In the genomic region with DNA sequence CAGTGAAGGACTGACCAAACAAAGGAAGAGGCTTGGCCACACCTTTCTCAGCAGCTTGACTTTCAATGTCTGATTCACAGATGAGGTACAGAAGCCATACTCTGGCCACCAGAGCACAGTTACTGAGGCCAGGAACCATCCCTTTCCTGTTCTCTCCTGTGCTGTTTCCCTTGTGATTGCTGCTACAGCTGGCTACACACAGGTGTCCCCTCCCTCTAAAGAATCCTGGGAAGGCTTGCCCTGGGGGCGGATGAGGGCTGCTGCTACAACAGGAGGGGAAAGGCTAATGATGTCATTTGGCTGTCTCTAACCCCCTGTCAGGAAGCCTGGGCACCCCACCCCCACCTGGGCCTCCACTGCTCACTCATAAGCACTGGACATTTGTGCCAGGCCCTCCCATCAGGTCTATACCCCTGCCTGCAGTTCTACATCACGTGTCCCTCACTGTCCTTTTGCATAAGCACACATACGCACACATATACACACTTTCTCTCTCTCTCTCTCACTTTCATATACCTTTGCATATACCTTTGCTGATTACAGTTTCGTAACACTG, we compare ENCODE assay signal across 8 cellular contexts. TPM values are rescaled to one million over a fixed set of nuclear protein-coding genes. Genes with fewer than 3 reads are reported as not detected.
DNase-seq lines count a peak whose midpoint lies in the region; ATAC-seq and TF ChIP-seq lines count a peak whose summit lies in the region.

No MANE protein-coding gene starts in this region.

- intact Hi-C loops in dendritic cell treated with granulocyte-macrophage colony-stimulating factor and Interleukin-4, amounts not matched to agents 40 ng/mL and 50 ng/mL, for 4 days (cut with micrococcal nuclease): loop anchor here (5.0 kb wide), 1 partner anchor 33 kb away; no protein-coding TSS in a partner anchor
- intact Hi-C loops in colonic mucosa (cut with DNase I): no loop called here

- no peaks in the 10 kb centered on the region for H3K27me3 Mint-ChIP-seq in activated naive CD4-positive, alpha-beta T cell treated with anti-CD3 and anti-CD28 coated beads, Interleukin-2, amount 10 ng/mL, durations not matched to agents 7 days and 5 days
- H3K27me3 Mint-ChIP-seq in dendritic cell treated with granulocyte-macrophage colony-stimulating factor and Interleukin-4, amounts not matched to agents 40 ng/mL and 50 ng/mL, for 4 days: no peaks in the 10 kb centered on the region

- CTCF ChIA-PET in activated naive CD4-positive, alpha-beta T cell treated with anti-CD3 and anti-CD28 coated beads, Interleukin-2, amount 10 ng/mL, durations not matched to agents 7 days and 5 days (lab: Charles Lee): interaction anchor here (0.5 to 1.4 kb wide), 6 partner anchors 12 to 114 kb away, joined by 3 to 4 read pairs (median 3); no protein-coding TSS in a partner anchor

- no peaks in the 10 kb centered on the region for H3K36me3 ChIP-seq in colonic mucosa

- no peaks in the 10 kb centered on the region for H3K9me3 Mint-ChIP-seq in activated naive CD4-positive, alpha-beta T cell treated with anti-CD3 and anti-CD28 coated beads, Interleukin-2, amount 10 ng/mL, durations not matched to agents 7 days and 5 days
- H3K9me3 Mint-ChIP-seq in dendritic cell treated with granulocyte-macrophage colony-stimulating factor and Interleukin-4, amounts not matched to agents 40 ng/mL and 50 ng/mL, for 4 days: no peaks in the 10 kb centered on the region
- H3K9me3 Mint-ChIP-seq in stimulated activated effector memory CD8-positive, alpha-beta T cell treated with anti-CD3 and anti-CD28 coated beads, Interleukin-12 subunit alpha, Interleukin-12 subunit beta, amount 100 ng/mL, for 72 hours: no peaks in the 10 kb centered on the region

- H3K36me3 Mint-ChIP-seq in activated naive CD4-positive, alpha-beta T cell treated with anti-CD3 and anti-CD28 coated beads, Interleukin-2, amount 10 ng/mL, durations not matched to agents 7 days and 5 days: peaks cover 59% of the 10 kb centered on the region
- H3K36me3 Mint-ChIP-seq in dendritic cell treated with granulocyte-macrophage colony-stimulating factor and Interleukin-4, amounts not matched to agents 40 ng/mL and 50 ng/mL, for 4 days (ENCODE audit: low read depth): peaks cover 72% of the 10 kb centered on the region
- peaks cover 33% of the 10 kb centered on the region for H3K36me3 Mint-ChIP-seq in stimulated activated effector memory CD8-positive, alpha-beta T cell treated with anti-CD3 and anti-CD28 coated beads, Interleukin-12 subunit alpha, Interleukin-12 subunit beta, amount 100 ng/mL, for 72 hours

- TF ChIP-seq CTCF in colonic mucosa (IDR thresholded peaks at IDR 0.05): no peak

- H3K4me3 Mint-ChIP-seq in activated naive CD4-positive, alpha-beta T cell treated with anti-CD3 and anti-CD28 coated beads, Interleukin-2, amount 10 ng/mL, durations not matched to agents 7 days and 5 days: no peak overlapping the region
- no peak overlapping the region for H3K4me3 Mint-ChIP-seq in dendritic cell treated with granulocyte-macrophage colony-stimulating factor and Interleukin-4, amounts not matched to agents 40 ng/mL and 50 ng/mL, for 4 days
- peak overlapping the region; percentile 1 for H3K4me3 Mint-ChIP-seq in stimulated activated effector memory CD8-positive, alpha-beta T cell treated with anti-CD3 and anti-CD28 coated beads, Interleukin-12 subunit alpha, Interleukin-12 subunit beta, amount 100 ng/mL, for 72 hours

- no peak overlapping the region for H3K27ac ChIP-seq in colonic mucosa

- peaks cover 86% of the 10 kb centered on the region for H3K4me1 Mint-ChIP-seq in activated naive CD4-positive, alpha-beta T cell treated with anti-CD3 and anti-CD28 coated beads, Interleukin-2, amount 10 ng/mL, durations not matched to agents 7 days and 5 days
- peaks cover 85% of the 10 kb centered on the region for H3K4me1 Mint-ChIP-seq in dendritic cell treated with granulocyte-macrophage colony-stimulating factor and Interleukin-4, amounts not matched to agents 40 ng/mL and 50 ng/mL, for 4 days (ENCODE audit: low read depth)
- H3K4me1 Mint-ChIP-seq in stimulated activated effector memory CD8-positive, alpha-beta T cell treated with anti-CD3 and anti-CD28 coated beads, Interleukin-12 subunit alpha, Interleukin-12 subunit beta, amount 100 ng/mL, for 72 hours: peaks cover 85% of the 10 kb centered on the region

- no peaks in the 10 kb centered on the region for H3K27me3 ChIP-seq in colonic mucosa

- no peak overlapping the region for H3K4me3 ChIP-seq in colonic mucosa

- ATAC-seq in HG03460 (IDR thresholded peaks at IDR 0.05; ENCODE audit: unreplicated experiment): peak; percentile 71
- ATAC-seq in stimulated activated effector memory CD8-positive, alpha-beta T cell treated with anti-CD3 and anti-CD28 coated beads, Interleukin-12 subunit alpha, Interleukin-12 subunit beta, amount 100 ng/mL, for 72 hours: peak; percentile 19

- peaks cover 14% of the 10 kb centered on the region for H3K4me1 ChIP-seq in colonic mucosa

- H3K9me3 ChIP-seq in colonic mucosa: no peaks in the 10 kb centered on the region

- no peak for DNase-seq in activated naive CD4-positive, alpha-beta T cell treated with anti-CD3 and anti-CD28 coated beads, Interleukin-2, amount 10 ng/mL, durations not matched to agents 7 days and 5 days
- DNase-seq in activated naive CD4-positive, alpha-beta T cell treated with anti-CD3 and anti-CD28 coated beads, Interleukin-2, amount 50 U/mL, for 16 hours: no peak
- DNase-seq in stimulated activated effector memory CD8-positive, alpha-beta T cell treated with anti-CD3 and anti-CD28 coated beads, Interleukin-12 subunit alpha, Interleukin-12 subunit beta, amount 100 ng/mL, for 72 hours (ENCODE audit: low spot score in 2 of 2): no peak
- no peak for DNase-seq in colonic mucosa
- no peak for DNase-seq in stimulated activated naive CD4-positive, alpha-beta T cell treated with Interleukin-2 at 50 U/mL for 16 hours (lab: John Stamatoyannopoulos, UW)
- no peak for DNase-seq in effector CD4-positive, alpha-beta T cell

- H3K27ac Mint-ChIP-seq in activated naive CD4-positive, alpha-beta T cell treated with anti-CD3 and anti-CD28 coated beads, Interleukin-2, amount 10 ng/mL, durations not matched to agents 7 days and 5 days: peak overlapping the region; percentile 65
- peak overlapping the region; percentile 76 for H3K27ac Mint-ChIP-seq in dendritic cell treated with granulocyte-macrophage colony-stimulating factor and Interleukin-4, amounts not matched to agents 40 ng/mL and 50 ng/mL, for 4 days
- peak overlapping the region; percentile 97 for H3K27ac Mint-ChIP-seq in stimulated activated effector memory CD8-positive, alpha-beta T cell treated with anti-CD3 and anti-CD28 coated beads, Interleukin-12 subunit alpha, Interleukin-12 subunit beta, amount 100 ng/mL, for 72 hours

- H3K9ac ChIP-seq in colonic mucosa (ENCODE audit: low read depth in 2 of 2, low read length in 2 of 2): no peak overlapping the region

RNA-seq across cellular contexts. Expression of gene PRPF40B, which starts 41.3 kb away (rescaled TPM):
- 10 to 100 TPM in 1 of 2 donors, 1 to 10 TPM in 1; 8.5 to 14.1 TPM for total RNA-seq in colonic mucosa

RNA-seq across cellular contexts. Expression of gene FMNL3, which starts 42.5 kb away (rescaled TPM):
- total RNA-seq in colonic mucosa: 1 to 10 TPM; 3.0 to 5.0 TPM

RNA-seq across cellular contexts. Expression of gene FAM186B, which starts 59.2 kb away (rescaled TPM):
- total RNA-seq in colonic mucosa: under 1 TPM; 0.11 to 0.27 TPM
